8 cellular contexts compared by ENCODE assay signal in genomic region chr12:106304001-106304421, GRCh38. TPM values are rescaled to one million over a fixed set of nuclear protein-coding genes. Genes with fewer than 3 reads are reported as not detected.
DNase-seq lines count a peak whose midpoint lies in the region; TF ChIP-seq lines count a peak whose summit lies in the region.

No MANE protein-coding gene starts in this region.

- TF ChIP-seq CTCF in Caco-2 (IDR thresholded peaks at IDR 0.05; ENCODE audit: insufficient read depth in 1 of 2, low read depth in 1 of 2, low read length in 1 of 2, severe bottlenecking in 1 of 2, unreplicated experiment in 1 of 2) (no peak), PC-9 (conservative IDR thresholded peaks at IDR 0.05) (no peak), progenitor cell of endocrine pancreas (IDR thresholded peaks at IDR 0.05; ENCODE audit: unreplicated experiment) (no peak), GM13976 (IDR thresholded peaks at IDR 0.05; ENCODE audit: borderline replicate concordance, control extremely low read depth, extremely low read depth, insufficient read depth, missing control alignments) (no peak)

- H3K27ac Mint-ChIP-seq in Caco-2 (ENCODE audit: unreplicated experiment) (no peak overlapping the region), progenitor cell of endocrine pancreas (peak overlapping the region; percentile 57)

- no peaks in the 10 kb centered on the region for H3K27me3 Mint-ChIP-seq in Caco-2 (ENCODE audit: insufficient read depth, unreplicated experiment)
- H3K27me3 Mint-ChIP-seq in progenitor cell of endocrine pancreas: peaks cover 3% of the 10 kb centered on the region

- H3K4me1 Mint-ChIP-seq in Caco-2 (ENCODE audit: low read depth, unreplicated experiment) (peaks cover 12% of the 10 kb centered on the region), progenitor cell of endocrine pancreas (ENCODE audit: low read depth) (peaks cover 4% of the 10 kb centered on the region)

- no peak overlapping the region for H3K4me3 ChIP-seq in Caco-2 (ENCODE audit: low read depth, low read length)
- H3K4me3 ChIP-seq in PC-9: peak overlapping the region; percentile 99; the same call in 1 of the 2 replicates
- peak overlapping the region; percentile 42 to 99 for H3K4me3 ChIP-seq in esophagus (ENCODE audit: low read depth in 1 of 2, low read length in 2 of 2)

- H4K20me1 ChIP-seq in PC-9 (ENCODE audit: insufficient read depth): no peaks in the 10 kb centered on the region

- H3K36me3 Mint-ChIP-seq in Caco-2 (ENCODE audit: insufficient read depth, unreplicated experiment): no peaks in the 10 kb centered on the region
- no peaks in the 10 kb centered on the region for H3K36me3 Mint-ChIP-seq in progenitor cell of endocrine pancreas (ENCODE audit: insufficient read depth)

- peaks cover 38% of the 10 kb centered on the region for H3K79me2 ChIP-seq in PC-9 (ENCODE audit: low read depth)

- peaks cover 38% of the 10 kb centered on the region for H3F3A ChIP-seq in PC-9 (ENCODE audit: insufficient read depth, low read depth)

- no peaks in the 10 kb centered on the region for H3K9me2 ChIP-seq in PC-9 (ENCODE audit: insufficient read depth)

- intact Hi-C loops in Caco-2 (cut with micrococcal nuclease; ENCODE audit: unreplicated experiment) (no loop called here), PC-9 (cut with micrococcal nuclease; ENCODE audit: unreplicated experiment) (loop anchor here (5.0 to 10.0 kb wide), 2 partner anchors 38 to 169 kb away; partner anchors contain the start of gene NUAK1)

- BruUV-seq in Caco-2 (replicated peaks; lab: Mats Ljungman, UMichigan) (no TSS peak), PC-9 (replicated peaks; lab: Mats Ljungman, UMichigan) (TSS peak; percentile 27)

- CTCF ChIA-PET in Caco-2 (lab: Charles Lee): no interaction called here
- CTCF ChIA-PET in PC-9 (lab: Charles Lee): no interaction called here

- in situ Hi-C loops in GM13976 (cut with MboI; ENCODE audit: low sequenced_read_pairs, unreplicated experiment): no loop called here

- H3K9me3 ChIP-seq in Caco-2: no peaks in the 10 kb centered on the region
- H3K9me3 ChIP-seq in PC-9 (ENCODE audit: insufficient read depth, low read depth): no peaks in the 10 kb centered on the region
- no peaks in the 10 kb centered on the region for H3K9me3 ChIP-seq in esophagus (ENCODE audit: control insufficient read depth in 2 of 2, insufficient read depth in 1 of 2, low read depth in 1 of 2, low read length in 1 of 2)

- no peak overlapping the region for H2AFZ ChIP-seq in PC-9

- WGBS in esophagus, 2 donors: 37 to 40% methylated on average over 5 of the region's 5 CpGs

- no peaks in the 10 kb centered on the region for H3K9me3 Mint-ChIP-seq in Caco-2 (ENCODE audit: unreplicated experiment)
- no peaks in the 10 kb centered on the region for H3K9me3 Mint-ChIP-seq in progenitor cell of endocrine pancreas (ENCODE audit: low read depth)

- H3K4me3 Mint-ChIP-seq in Caco-2 (ENCODE audit: unreplicated experiment) (peak overlapping the region; percentile 92), progenitor cell of endocrine pancreas (ENCODE audit: low read depth) (peak overlapping the region; percentile 91)

- POLR2A ChIA-PET in Caco-2 (lab: Charles Lee): no interaction called here
- POLR2A ChIA-PET in PC-9 (lab: Charles Lee; ENCODE audit: unreplicated experiment): interaction anchor here (0.6 kb wide), 1 partner anchor 1017 kb away, joined by 3 read pairs; no protein-coding TSS in a partner anchor

- H3K27ac ChIP-seq in PC-9 (no peak overlapping the region), esophagus (ENCODE audit: low read depth in 2 of 2, low read length in 1 of 2) (peak overlapping the region; percentile 43 to 79)

- H3K27me3 ChIP-seq in Caco-2 (replicated peaks; ENCODE audit: control insufficient read depth, insufficient read depth, low read length): no peaks in the 10 kb centered on the region
- no peaks in the 10 kb centered on the region for H3K27me3 ChIP-seq in PC-9 (ENCODE audit: insufficient read depth, low read depth)
- H3K27me3 ChIP-seq in esophagus (ENCODE audit: control insufficient read depth in 1 of 2, insufficient read depth in 2 of 2, low read length in 2 of 2): no peaks in the 10 kb centered on the region

- H3K4me1 ChIP-seq in Caco-2: peaks cover 33% of the 10 kb centered on the region
- H3K4me1 ChIP-seq in PC-9 (replicated peaks; ENCODE audit: insufficient read depth): peaks cover 72% of the 10 kb centered on the region
- peaks cover 0 to 12% of the 10 kb centered on the region in 2 donors for H3K4me1 ChIP-seq in esophagus (ENCODE audit: control insufficient read depth in 2 of 2, insufficient read depth in 2 of 2, low read length in 1 of 2)

- no peak for DNase-seq in Caco-2
- no peak for DNase-seq in PC-9
- DNase-seq in progenitor cell of endocrine pancreas (ENCODE audit: low spot score, unreplicated experiment): no peak
- DNase-seq in cortex of kidney (lab: John Stamatoyannopoulos, UW): no peak
- DNase-seq in activated CD8-positive, alpha-beta memory T cell treated with anti-CD3 and anti-CD28 coated beads, Interleukin-2, amount 50 U/mL, for 4 hours: no peak
- DNase-seq in GM13976 (ENCODE audit: low spot score): no peak
- no peak for DNase-seq in NCI-H2196 (lab: John Stamatoyannopoulos, UW; ENCODE audit: unreplicated experiment)

- peak overlapping the region; percentile 87 for H3K4me2 ChIP-seq in PC-9

- H3K36me3 ChIP-seq in Caco-2 (ENCODE audit: control insufficient read depth, insufficient read depth, low read length) (no peaks in the 10 kb centered on the region), PC-9 (ENCODE audit: low read depth) (no peaks in the 10 kb centered on the region), esophagus (ENCODE audit: control insufficient read depth in 2 of 2, insufficient read depth in 2 of 2, low read length in 1 of 2) (no peaks in the 10 kb centered on the region)

RNA-seq across cellular contexts. Expression of gene TCP11L2, which starts 1.5 kb away (rescaled TPM):
- total RNA-seq in Caco-2 (2022) (7.7 and 11.8 TPM in 2 replicates), PC-9 (2021) (34.6 and 35.1 TPM in 2 replicates), progenitor cell of endocrine pancreas (14.8 and 16.1 TPM in 2 replicates)
- 10 to 100 TPM; 10.6 to 19.4 TPM for polyA plus RNA-seq in esophagus

RNA-seq across cellular contexts. Expression of gene POLR3B, which starts 53.5 kb away (rescaled TPM):
- total RNA-seq in Caco-2 (2022): 13.7 and 13.9 TPM in 2 replicates
- 8.4 and 12.9 TPM in 2 replicates for total RNA-seq in PC-9 (2021)
- polyA plus RNA-seq in esophagus: 1 to 10 TPM; 3.1 to 6.6 TPM
- 11.8 and 12.3 TPM in 2 replicates for total RNA-seq in progenitor cell of endocrine pancreas

RNA-seq across cellular contexts. Expression of gene CKAP4, which starts 56.2 kb away (rescaled TPM):
- 60.8 and 63.1 TPM in 2 replicates for total RNA-seq in Caco-2 (2022)
- 73.6 and 81.5 TPM in 2 replicates for total RNA-seq in PC-9 (2021)
- 10 to 100 TPM; 19.9 to 54.8 TPM for polyA plus RNA-seq in esophagus
- 102 and 107 TPM in 2 replicates for total RNA-seq in progenitor cell of endocrine pancreas
